Comparison of ENCODE assay signal across 2 cellular contexts in genomic region chr2:98435670-98436069, GRCh38.
TF ChIP-seq lines count a peak whose summit lies in the region.

No MANE protein-coding gene starts in this region.

TF ChIP-seq in HCT116, 20 proteins besides CTCF, POLR2A, EP300 and RAD21:
- TF ChIP-seq SP1 (IDR thresholded peaks at IDR 0.05; ENCODE audit: low read depth) (peak; percentile 41; the same call in 1 of the 2 replicates), CBX3 (IDR thresholded peaks at IDR 0.05; ENCODE audit: low read depth) (peak; percentile 85; the same call in 1 of the 2 replicates), CEBPB (IDR thresholded peaks at IDR 0.05; ENCODE audit: low read depth) (peak; percentile 53; the same call in 1 of the 2 replicates)

TF ChIP-seq in H1, 55 proteins besides CTCF, POLR2A, EP300 and RAD21:
- TF ChIP-seq MAX (IDR thresholded peaks at IDR 0.05) (peak; percentile 40; the same call in 1 of the 2 replicates), SP1 (IDR thresholded peaks at IDR 0.05; ENCODE audit: low read depth, low read length) (peak; percentile 55; the same call in 1 of the 2 replicates), TEAD4 (IDR thresholded peaks at IDR 0.05; ENCODE audit: low read depth, low read length) (peak; percentile 72), CEBPB (IDR thresholded peaks at IDR 0.05; ENCODE audit: low read depth, low read length) (peak; percentile 4; the same call in 1 of the 2 replicates)
TF ChIP-seq in H1: peak in this region for 4; not testable (repeated sequence) for 51.
